ENCODE assay signal across 8 cellular contexts in genomic region chr17:81398855-81399451, GRCh38. TPM values are rescaled to one million over a fixed set of nuclear protein-coding genes. Genes with fewer than 3 reads are reported as not detected.
DNase-seq lines count a peak whose midpoint lies in the region; ATAC-seq, FAIRE-seq and TF ChIP-seq lines count a peak whose summit lies in the region.

No MANE protein-coding gene starts in this region.

- no peak overlapping the region for H3K27ac Mint-ChIP-seq in activated naive CD8-positive, alpha-beta T cell

- no peaks in the 10 kb centered on the region for H3K9me3 ChIP-seq in SK-N-SH
- no peaks in the 10 kb centered on the region for H3K9me3 ChIP-seq in keratinocyte (ENCODE audit: control insufficient read depth, low read depth, low read length)
- H3K9me3 ChIP-seq in effector memory CD4-positive, alpha-beta T cell (ENCODE audit: control insufficient read depth, low read length): no peaks in the 10 kb centered on the region

- DNase-seq in SK-N-SH (no peak), keratinocyte (ENCODE audit: low read depth, low spot score) (no peak), superior temporal gyrus (ENCODE audit: extremely low spot score) (peak; percentile 28), left lobe of liver (ENCODE audit: low spot score) (no peak)
- no peak for DNase-seq in activated CD4-positive, CD25-positive, alpha-beta regulatory T cell (lab: John Stamatoyannopoulos, UW)
- no peak for DNase-seq in effector memory CD4-positive, alpha-beta T cell

- H3K27me3 ChIP-seq in SK-N-SH (ENCODE audit: insufficient read depth): no peaks in the 10 kb centered on the region
- no peaks in the 10 kb centered on the region for H3K27me3 ChIP-seq in keratinocyte (ENCODE audit: control insufficient read depth, extremely low read depth, insufficient read depth, low read length)
- H3K27me3 ChIP-seq in effector memory CD4-positive, alpha-beta T cell (replicated peaks; ENCODE audit: control insufficient read depth, insufficient read depth, low read length, poor library complexity, severe bottlenecking): peaks cover 78% of the 10 kb centered on the region

- H3K36me3 Mint-ChIP-seq in activated naive CD8-positive, alpha-beta T cell: no peaks in the 10 kb centered on the region

- no peak for TF ChIP-seq EP300 in SK-N-SH (IDR thresholded peaks at IDR 0.05; ENCODE audit: borderline replicate concordance in 1 of 2, low read depth in 1 of 2, low read length in 1 of 2)

- H3K4me1 ChIP-seq in SK-N-SH (ENCODE audit: control insufficient read depth in 1 of 2, insufficient read depth in 2 of 2, low read depth in 1 of 2, low read length in 1 of 2): peaks cover 46 to 75% of the 10 kb centered on the region in 2 experiments
- peaks cover 40% of the 10 kb centered on the region for H3K4me1 ChIP-seq in keratinocyte (ENCODE audit: control insufficient read depth, extremely low read depth, insufficient read depth, low read length)
- peaks cover 59% of the 10 kb centered on the region for H3K4me1 ChIP-seq in effector memory CD4-positive, alpha-beta T cell (ENCODE audit: control insufficient read depth, insufficient read depth, low read length, poor library complexity, severe bottlenecking)

- CTCF ChIA-PET in SK-N-SH (lab: Yijun Ruan, JAX): interaction anchor here (0.6 to 8.6 kb wide), 14 partner anchors 9 to 394 kb away, joined by 3 to 104 read pairs (median 11); no protein-coding TSS in a partner anchor

- peak overlapping the region; percentile 90 for H3K4me3 Mint-ChIP-seq in activated naive CD8-positive, alpha-beta T cell

- ATAC-seq in SK-N-SH treated with all-trans-retinoic acid at 6 μM for 48 hours (no peak), left lobe of liver (no peak)

- TF ChIP-seq CTCF in SK-N-SH (IDR thresholded peaks at IDR 0.05) (no peak), keratinocyte (optimal IDR thresholded peaks at IDR 0.05 in 1 of 3, IDR thresholded peaks at IDR 0.05 in 1 of 3, conservative IDR thresholded peaks at IDR 0.05 in 1 of 3; ENCODE audit: extremely low read depth in 1 of 3, insufficient read depth in 2 of 3, low read length in 3 of 3) (no peak)

- peaks cover 40% of the 10 kb centered on the region for H3F3A ChIP-seq in SK-N-SH (replicated peaks; ENCODE audit: insufficient read depth)

- H3K79me2 ChIP-seq in SK-N-SH (ENCODE audit: insufficient read depth) (peaks cover 73% of the 10 kb centered on the region), keratinocyte (ENCODE audit: control insufficient read depth, insufficient read depth, low read length) (peaks cover 43% of the 10 kb centered on the region)

- H3K4me3 ChIP-seq in SK-N-SH (ENCODE audit: low read depth in 2 of 2, low read length in 1 of 2) (peak overlapping the region; percentile 60 to 80), keratinocyte (ENCODE audit: control insufficient read depth in 2 of 3, extremely low read depth in 1 of 3, insufficient read depth in 2 of 3, low read depth in 1 of 3, low read length in 3 of 3) (peak overlapping the region; percentile 63 to 81 (median 77))
- H3K4me3 ChIP-seq in effector memory CD4-positive, alpha-beta T cell (ENCODE audit: insufficient read depth, low read depth, low read length, poor library complexity, severe bottlenecking): no peak overlapping the region

- no peaks in the 10 kb centered on the region for H3K9me1 ChIP-seq in keratinocyte (ENCODE audit: control insufficient read depth, extremely low read depth, insufficient read depth, low read length)

- peak overlapping the region; percentile 36 to 89; a peak in 3 of 4 replicates for H3K27ac ChIP-seq in SK-N-SH (ENCODE audit: low read depth in 2 of 2, low read length in 1 of 2)
- H3K27ac ChIP-seq in keratinocyte (ENCODE audit: control insufficient read depth, insufficient read depth, low read length): peak overlapping the region; percentile 82
- H3K27ac ChIP-seq in effector memory CD4-positive, alpha-beta T cell (ENCODE audit: insufficient read depth, low read length, poor library complexity, severe bottlenecking): no peak overlapping the region

- WGBS in SK-N-SH (ENCODE audit: low lambda C conversion rate): 3% methylated on average over 26 of the region's 51 CpGs

- H3K9me2 ChIP-seq in SK-N-SH: no peaks in the 10 kb centered on the region

- peaks cover 24% of the 10 kb centered on the region for H3K4me1 Mint-ChIP-seq in activated naive CD8-positive, alpha-beta T cell (ENCODE audit: low read depth)

- POLR2A ChIA-PET in SK-N-SH (lab: Yijun Ruan, JAX): interaction anchor here (0.6 to 3.2 kb wide), 4 partner anchors 21 to 88 kb away, joined by 3 to 28 read pairs (median 6); no protein-coding TSS in a partner anchor

- H2AFZ ChIP-seq in SK-N-SH (ENCODE audit: low read depth) (peak overlapping the region; percentile 68), keratinocyte (ENCODE audit: control insufficient read depth, low read length) (peak overlapping the region; percentile 62)

- TF ChIP-seq RAD21 in SK-N-SH (IDR thresholded peaks at IDR 0.05; ENCODE audit: low read length): no peak

- FAIRE-seq in keratinocyte (lab: Jason Lieb, UNC): no peak

- no peaks in the 10 kb centered on the region for H3K36me3 ChIP-seq in SK-N-SH (replicated peaks in 1 of 2; ENCODE audit: control insufficient read depth in 1 of 2, insufficient read depth in 2 of 2, low read length in 1 of 2)
- no peaks in the 10 kb centered on the region for H3K36me3 ChIP-seq in keratinocyte (ENCODE audit: control insufficient read depth in 2 of 2, extremely low read depth in 1 of 2, insufficient read depth in 2 of 2, low read length in 2 of 2)
- H3K36me3 ChIP-seq in effector memory CD4-positive, alpha-beta T cell (ENCODE audit: control insufficient read depth, insufficient read depth, low read length): no peaks in the 10 kb centered on the region

- dilution Hi-C loops in keratinocyte (cut with MboI; ENCODE audit: extremely low pct_ligation_motif_present, low sequenced_read_pairs): no loop called here

- peak overlapping the region; percentile 95 for H3K9ac ChIP-seq in SK-N-SH
- peak overlapping the region; percentile 89 for H3K9ac ChIP-seq in keratinocyte (ENCODE audit: control insufficient read depth, extremely low read depth, insufficient read depth, low read length)

- H4K20me1 ChIP-seq in SK-N-SH (ENCODE audit: insufficient read depth) (peaks cover 8% of the 10 kb centered on the region), keratinocyte (ENCODE audit: control insufficient read depth, extremely low read depth, insufficient read depth, low read length) (no peaks in the 10 kb centered on the region)

- H3K4me2 ChIP-seq in SK-N-SH: peak overlapping the region; percentile 93
- peak overlapping the region; percentile 95 for H3K4me2 ChIP-seq in keratinocyte (ENCODE audit: control insufficient read depth, extremely low read depth, insufficient read depth, low read depth, low read length)

- H3K9me3 Mint-ChIP-seq in activated naive CD8-positive, alpha-beta T cell (ENCODE audit: low read depth): no peaks in the 10 kb centered on the region

- peaks cover 26% of the 10 kb centered on the region for H3K27me3 Mint-ChIP-seq in activated naive CD8-positive, alpha-beta T cell

TF ChIP-seq in SK-N-SH, 30 proteins besides CTCF, POLR2A, EP300 and RAD21:
- TF ChIP-seq FOXM1 (IDR thresholded peaks at IDR 0.05; ENCODE audit: low read depth) (0 out of 2 replicates have a peak, but pooled peaks have one; percentile 0), TAF1 (IDR thresholded peaks at IDR 0.05; ENCODE audit: borderline replicate concordance, low read depth, low read length) (no peak), POLR2AphosphoS5 (IDR thresholded peaks at IDR 0.05; ENCODE audit: low read depth, low read length) (no peak)
TF ChIP-seq in SK-N-SH: peak in this region for 1.

TF ChIP-seq in SK-N-SH treated with all-trans-retinoic acid at 6 μM for 48 hours, 23 proteins besides CTCF, POLR2A, EP300 and RAD21:
- TF ChIP-seq ZNF70 (CRISPR knock-in tag; IDR thresholded peaks at IDR 0.05): no peak
- TF ChIP-seq ZFP30 (CRISPR knock-in tag; IDR thresholded peaks at IDR 0.05): no peak
- no peak for TF ChIP-seq ZNF8 (CRISPR knock-in tag; IDR thresholded peaks at IDR 0.05)
- no peak for TF ChIP-seq CSDC2 (CRISPR knock-in tag; IDR thresholded peaks at IDR 0.05)
- no peak for TF ChIP-seq ISL1 (CRISPR knock-in tag; IDR thresholded peaks at IDR 0.05)
- TF ChIP-seq TCF4 (CRISPR knock-in tag; IDR thresholded peaks at IDR 0.05; ENCODE audit: borderline replicate concordance): no peak
- no peak for TF ChIP-seq ARNTL (CRISPR knock-in tag; IDR thresholded peaks at IDR 0.05; ENCODE audit: borderline replicate concordance, low read depth)
- TF ChIP-seq TOX (CRISPR knock-in tag; IDR thresholded peaks at IDR 0.05; ENCODE audit: borderline replicate concordance): no peak
- TF ChIP-seq PPARA (CRISPR knock-in tag; IDR thresholded peaks at IDR 0.05; ENCODE audit: borderline replicate concordance): no peak
- no peak for TF ChIP-seq ESRRG (CRISPR knock-in tag; IDR thresholded peaks at IDR 0.05)
- TF ChIP-seq CSRNP3 (CRISPR knock-in tag; IDR thresholded peaks at IDR 0.05): no peak
TF ChIP-seq in SK-N-SH treated with all-trans-retinoic acid at 6 μM for 48 hours: peak in this region for 0.

RNA-seq across cellular contexts. Expression of gene BAHCC1, which starts 3.7 kb away (rescaled TPM):
- polyA plus RNA-seq in SK-N-SH (2012; rRNA removed) (3.6 and 6.4 TPM in 2 replicates), keratinocyte (0.52 to 1.0 TPM (median 0.80 TPM) in 3 replicates)
- 1.4 and 4.3 TPM in 2 replicates for polyA plus RNA-seq in SK-N-SH (2012; cell fraction: cytosol; rRNA removed)
- polyA plus RNA-seq in SK-N-SH (2012; cell fraction: nucleus; rRNA removed): 27.3 and 28.3 TPM in 2 replicates
- polyA plus RNA-seq in keratinocyte (2011; ENCODE audit: low read depth): 0.74 TPM
- polyA plus RNA-seq in keratinocyte (2011; cell fraction: cytosol; rRNA removed): 0.13 and 0.88 TPM in 2 replicates
- 3.0 and 5.1 TPM in 2 replicates for polyA plus RNA-seq in keratinocyte (2011; cell fraction: nucleus; rRNA removed)
- 0.85 and 2.5 TPM in 2 replicates for polyA plus RNA-seq in keratinocyte (2012; ENCODE audit: low replicate concordance)
- 0.99 to 4.3 TPM (median 1.3 TPM) in 3 replicates for polyA minus RNA-seq in keratinocyte
- 0.96 TPM for polyA minus RNA-seq in keratinocyte (2011; cell fraction: cytosol; rRNA and poly(A)+ RNA removed)
- polyA minus RNA-seq in keratinocyte (2011; cell fraction: nucleus; rRNA and poly(A)+ RNA removed): 4.7 and 6.7 TPM in 2 replicates
- total RNA-seq in left lobe of liver: 8.0 TPM
